In genomic region chr1:72182859-72183258, GRCh38 we compare ENCODE assay signal across 15 cellular contexts.
A peak's percentile ranks its signal among the peaks of the same experiment; 100 is the strongest.
DNase-seq lines count a peak whose midpoint lies in the region; ATAC-seq and TF ChIP-seq lines count a peak whose summit lies in the region.
"Had no signal": no experiment of that assay in that cellular context is flagged by ENCODE, and none has a peak within 500 bp of the region (broad histone marks: within the 10 kb centered on the region; RNA-seq: fewer than 3 reads in every experiment).

No MANE protein-coding gene starts in this region.

- TF ChIP-seq EP300 in esophagus muscularis mucosa (IDR thresholded peaks at IDR 0.05) = no peak

- no peaks in the 10 kb centered on the region for H3K27me3 ChIP-seq in esophagus muscularis mucosa
- no peaks in the 10 kb centered on the region for H3K27me3 ChIP-seq in stomach smooth muscle (ENCODE audit: control insufficient read depth in 1 of 2, insufficient read depth in 2 of 2, low read length in 2 of 2)
- H3K27me3 ChIP-seq: BLaER1 treated with 17β-estradiol and CSF1 and Interleukin-3, amounts not matched to agents 10 nM and 100 nM had no signal

- intact Hi-C loops in esophagus muscularis mucosa (cut with DNase I) = no loop called here

- no peak overlapping the region for H3K27ac Mint-ChIP-seq in stimulated activated naive CD8-positive, alpha-beta T cell treated with anti-CD3 and anti-CD28 coated beads, Interleukin-15, amount 100 ng/mL, for 72 hours
- H3K27ac Mint-ChIP-seq: B cell; CD8-positive, alpha-beta T cell; H9 had no signal

- no peak overlapping the region for H3K9ac ChIP-seq in stomach smooth muscle (ENCODE audit: low read length in 2 of 2)
- H3K9ac ChIP-seq: BLaER1 treated with 17β-estradiol and CSF1 and Interleukin-3, amounts not matched to agents 10 nM and 100 nM had no signal

- no peaks in the 10 kb centered on the region for H3K9me3 ChIP-seq in esophagus muscularis mucosa
- no peaks in the 10 kb centered on the region for H3K9me3 ChIP-seq in stomach smooth muscle (ENCODE audit: control insufficient read depth in 2 of 2, low read length in 2 of 2)
- H3K9me3 ChIP-seq: BLaER1 treated with 17β-estradiol and CSF1 and Interleukin-3, amounts not matched to agents 10 nM and 100 nM had no signal

- H3K4me1 ChIP-seq in esophagus muscularis mucosa (peaks cover 0 to 36% (median 25%) of the 10 kb centered on the region in 4 donors), stomach smooth muscle (ENCODE audit: control insufficient read depth, insufficient read depth, low read length) (no peaks in the 10 kb centered on the region)
- H3K4me1 ChIP-seq: BLaER1 treated with 17β-estradiol and CSF1 and Interleukin-3, amounts not matched to agents 10 nM and 100 nM had no signal

- H3K27me3 Mint-ChIP-seq in stimulated activated naive CD8-positive, alpha-beta T cell treated with anti-CD3 and anti-CD28 coated beads, Interleukin-15, amount 100 ng/mL, for 72 hours = no peaks in the 10 kb centered on the region
- H3K27me3 Mint-ChIP-seq: B cell had no signal

- no peaks in the 10 kb centered on the region for H3K4me1 Mint-ChIP-seq in stimulated activated naive CD8-positive, alpha-beta T cell treated with anti-CD3 and anti-CD28 coated beads, Interleukin-15, amount 100 ng/mL, for 72 hours
- H3K4me1 Mint-ChIP-seq: B cell had no signal

- peak; percentile 32 for ATAC-seq in stimulated activated naive CD8-positive, alpha-beta T cell treated with anti-CD3 and anti-CD28 coated beads, Interleukin-15, Interleukin-2, amounts not matched to agents 100 U/mL and 50 U/mL, for 24 hours
- no peak for ATAC-seq in stimulated activated naive CD8-positive, alpha-beta T cell treated with anti-CD3 and anti-CD28 coated beads, Interleukin-15, amount 100 ng/mL, for 72 hours
- ATAC-seq: CD8-positive, alpha-beta T cell had no signal

- no peak for DNase-seq in stimulated activated naive CD8-positive, alpha-beta T cell treated with anti-CD3 and anti-CD28 coated beads, Interleukin-15, Interleukin-2, amounts not matched to agents 100 U/mL and 50 U/mL, for 24 hours
- no peak for DNase-seq in stimulated activated naive CD8-positive, alpha-beta T cell treated with anti-CD3 and anti-CD28 coated beads, Interleukin-15, amount 100 ng/mL, for 72 hours
- DNase-seq in esophagus muscularis mucosa (ENCODE audit: extremely low spot score) = no peak
- DNase-seq in glomerular visceral epithelial cell (ENCODE audit: extremely low spot score) = no peak
- DNase-seq in ureter (ENCODE audit: low spot score) = no peak
- DNase-seq in cerebellar nuclear complex (lab: John Stamatoyannopoulos, UW) = no peak
- DNase-seq: Calu3; CD8-positive, alpha-beta T cell; DMS79 treated with DMSO at 0.1 percent for 48 hours; GF-D8; H9 had no signal

- no peak overlapping the region for H3K4me3 ChIP-seq in esophagus muscularis mucosa
- no peak overlapping the region for H3K4me3 ChIP-seq in stomach smooth muscle (ENCODE audit: low read length in 2 of 2)
- H3K4me3 ChIP-seq: BLaER1 treated with 17β-estradiol and CSF1 and Interleukin-3, amounts not matched to agents 10 nM and 100 nM had no signal

- no peaks in the 10 kb centered on the region for H3K9me3 Mint-ChIP-seq in stimulated activated naive CD8-positive, alpha-beta T cell treated with anti-CD3 and anti-CD28 coated beads, Interleukin-15, amount 100 ng/mL, for 72 hours
- H3K9me3 Mint-ChIP-seq: CD8-positive, alpha-beta T cell; H9 had no signal

- TF ChIP-seq CTCF in esophagus muscularis mucosa (IDR thresholded peaks at IDR 0.05) = no peak

- peak overlapping the region; percentile 15 to 46 (median 37) for H3K27ac ChIP-seq in esophagus muscularis mucosa (replicated peaks in 1 of 4)
- peak overlapping the region; percentile 56 for H3K27ac ChIP-seq in stomach smooth muscle (ENCODE audit: low read length)
- H3K27ac ChIP-seq: BLaER1 treated with 17β-estradiol and CSF1 and Interleukin-3, amounts not matched to agents 10 nM and 100 nM; HL-60 had no signal

- H3K4me3 Mint-ChIP-seq in stimulated activated naive CD8-positive, alpha-beta T cell treated with anti-CD3 and anti-CD28 coated beads, Interleukin-15, amount 100 ng/mL, for 72 hours = no peak overlapping the region
- H3K4me3 Mint-ChIP-seq: B cell; CD8-positive, alpha-beta T cell; H9 had no signal

- H3K36me3 ChIP-seq in esophagus muscularis mucosa (no peaks in the 10 kb centered on the region), stomach smooth muscle (ENCODE audit: control insufficient read depth in 2 of 2, insufficient read depth in 2 of 2, low read length in 2 of 2) (no peaks in the 10 kb centered on the region)
- H3K36me3 ChIP-seq: BLaER1 treated with 17β-estradiol and CSF1 and Interleukin-3, amounts not matched to agents 10 nM and 100 nM had no signal

- no peak for TF ChIP-seq POLR2A in esophagus muscularis mucosa (IDR thresholded peaks at IDR 0.05; ENCODE audit: low read depth)
